In genomic region chr15:74541494-74542191, GRCh38 we compare ENCODE assay signal across 8 cellular contexts. TPM values are rescaled to one million over a fixed set of nuclear protein-coding genes. Genes with fewer than 3 reads are reported as not detected.
DNase-seq lines count a peak whose midpoint lies in the region; ATAC-seq and TF ChIP-seq lines count a peak whose summit lies in the region.

No MANE protein-coding gene starts in this region.

- TF ChIP-seq POLR2A in upper lobe of left lung (IDR thresholded peaks at IDR 0.05), result no peak

- no TSS peak for BruUV-seq in OCI-LY7 (replicated peaks; lab: Mats Ljungman, UMichigan)

- intact Hi-C loops in OCI-LY7 (cut with micrococcal nuclease; ENCODE audit: unreplicated experiment), result loop anchor here (1.0 to 2.0 kb wide), 3 partner anchors 73 to 167 kb away; partner anchors contain the start of genes CLK3 and UBL7

- no peaks in the 10 kb centered on the region for H3K79me2 ChIP-seq in OCI-LY7 (ENCODE audit: insufficient read depth, low read depth, low read length)
- no peaks in the 10 kb centered on the region for H3K79me2 ChIP-seq in parathyroid adenoma

- H3K9ac ChIP-seq in parathyroid adenoma, result no peak overlapping the region

- DNase-seq in NCI-H1417 (lab: John Stamatoyannopoulos, UW) (peak in 2 of 3 experiments; percentile 54 to 67), NCI-H1417 treated with DMSO at 0.1 percent for 48 hours (lab: John Stamatoyannopoulos, UW) (no peak), OCI-LY7 (ENCODE audit: low spot score) (peak; percentile 18), fibroblast of pulmonary artery (ENCODE audit: low read depth) (peak; percentile 33), upper lobe of left lung (peak in 1 of 2 donors; percentile 75)
- DNase-seq in activated T-cell treated with anti-CD3 and anti-CD28 coated beads, Interleukin-2, amount 50 U/mL, for 4 hours, result peak; percentile 62

- CTCF ChIA-PET in OCI-LY7 (lab: Charles Lee; ENCODE audit: unreplicated experiment), result interaction anchor here (0.6 kb wide), 2 partner anchors 26 to 100 kb away, joined by 4 to 6 read pairs; no protein-coding TSS in a partner anchor

- peak; percentile 45 for ATAC-seq in HG02938 (IDR thresholded peaks at IDR 0.05; ENCODE audit: unreplicated experiment)
- ATAC-seq in activated T-cell treated with anti-CD3 and anti-CD28 coated beads, Interleukin-2, amount 50 U/mL, for 4 hours, result peak; percentile 45 to 54
- ATAC-seq in upper lobe of left lung (ENCODE audit: low FRiP score in 2 of 2), result peak in 1 of 2 donors; percentile 51

- 1% methylated on average over 21 of the region's 21 CpGs for WGBS in upper lobe of left lung, 2 donors

- H3K36me3 ChIP-seq in OCI-LY7 (ENCODE audit: insufficient read depth, low read length) (no peaks in the 10 kb centered on the region), parathyroid adenoma (ENCODE audit: control insufficient read depth, insufficient read depth, low read length) (no peaks in the 10 kb centered on the region), upper lobe of left lung (peaks cover 0 to 8% (median under 1%) of the 10 kb centered on the region in 4 donors)

- H3K4me1 ChIP-seq in OCI-LY7 (ENCODE audit: insufficient read depth, low read length, poor library complexity, severe bottlenecking), result peaks cover 27% of the 10 kb centered on the region
- H3K4me1 ChIP-seq in parathyroid adenoma, result peaks cover 13% of the 10 kb centered on the region
- H3K4me1 ChIP-seq in upper lobe of left lung, result peaks cover 27 to 49% (median 34%) of the 10 kb centered on the region in 4 donors

- no peaks in the 10 kb centered on the region for H3K27me3 Mint-ChIP-seq in activated T-cell treated with anti-CD3 and anti-CD28 coated beads, Interleukin-2, amount 50 U/mL, for 4 hours (ENCODE audit: low read depth)

- H3K4me3 Mint-ChIP-seq in activated T-cell treated with anti-CD3 and anti-CD28 coated beads, Interleukin-2, amount 50 U/mL, for 4 hours, result peak overlapping the region; percentile 93

- peak overlapping the region; percentile 42; the same call in 1 of the 2 replicates for H2AFZ ChIP-seq in OCI-LY7 (ENCODE audit: low read length)
- H2AFZ ChIP-seq in parathyroid adenoma, result peak overlapping the region; percentile 90

- H3K27ac ChIP-seq in OCI-LY7 (ENCODE audit: low read depth, low read length, poor library complexity, severe bottlenecking), result no peak overlapping the region
- no peak overlapping the region for H3K27ac ChIP-seq in parathyroid adenoma
- H3K27ac ChIP-seq in upper lobe of left lung, result peak overlapping the region; percentile 86 to 95 (median 92)

- H3K4me3 ChIP-seq in OCI-LY7 (ENCODE audit: low read depth, low read length, poor library complexity, severe bottlenecking) (peak overlapping the region; percentile 71), fibroblast of pulmonary artery (replicated peaks; ENCODE audit: low read depth, low read length) (peak overlapping the region; percentile 72), parathyroid adenoma (ENCODE audit: low read depth, low read length) (peak overlapping the region; percentile 77), upper lobe of left lung (peak overlapping the region; percentile 93 to 99 (median 96))

- peak overlapping the region; percentile 86 for H3K4me2 ChIP-seq in OCI-LY7 (ENCODE audit: low read length)
- peak overlapping the region; percentile 62 for H3K4me2 ChIP-seq in parathyroid adenoma (ENCODE audit: low read length)

- H3K36me3 Mint-ChIP-seq in activated T-cell treated with anti-CD3 and anti-CD28 coated beads, Interleukin-2, amount 50 U/mL, for 4 hours (ENCODE audit: insufficient read depth), result peaks cover 5% of the 10 kb centered on the region

- H3K9me3 ChIP-seq in OCI-LY7 (ENCODE audit: low read length), result no peaks in the 10 kb centered on the region
- H3K9me3 ChIP-seq in parathyroid adenoma (ENCODE audit: control insufficient read depth, low read length), result no peaks in the 10 kb centered on the region
- no peaks in the 10 kb centered on the region for H3K9me3 ChIP-seq in upper lobe of left lung

- POLR2A ChIA-PET in OCI-LY7 (lab: Charles Lee), result interaction anchor here (0.6 kb wide), 1 partner anchor 32 kb away, joined by 6 read pairs; no protein-coding TSS in a partner anchor

- peaks cover 26% of the 10 kb centered on the region for H4K20me1 ChIP-seq in OCI-LY7 (ENCODE audit: insufficient read depth, low read length)

- H3K4me1 Mint-ChIP-seq in activated T-cell treated with anti-CD3 and anti-CD28 coated beads, Interleukin-2, amount 50 U/mL, for 4 hours (ENCODE audit: low read depth), result peaks cover 59% of the 10 kb centered on the region

- TF ChIP-seq CTCF in OCI-LY7 (conservative IDR thresholded peaks at IDR 0.05; ENCODE audit: low read length) (no peak), fibroblast of pulmonary artery (IDR thresholded peaks at IDR 0.05; ENCODE audit: low read length, missing control alignments) (no peak), parathyroid adenoma (IDR thresholded peaks at IDR 0.05) (no peak), upper lobe of left lung (IDR thresholded peaks at IDR 0.05) (no peak)

- H3K27me3 ChIP-seq in parathyroid adenoma (ENCODE audit: control insufficient read depth, insufficient read depth, low read length) (no peaks in the 10 kb centered on the region), upper lobe of left lung (no peaks in the 10 kb centered on the region)

- no peak for TF ChIP-seq EP300 in upper lobe of left lung (IDR thresholded peaks at IDR 0.05)

- H3K9me3 Mint-ChIP-seq in activated T-cell treated with anti-CD3 and anti-CD28 coated beads, Interleukin-2, amount 50 U/mL, for 4 hours, result no peaks in the 10 kb centered on the region

- H3K9me2 ChIP-seq in OCI-LY7 (ENCODE audit: insufficient read depth, low read length), result no peaks in the 10 kb centered on the region

RNA-seq across cellular contexts. Expression of gene ARID3B, which starts 0.6 kb away (rescaled TPM):
- 0.80 and 7.5 TPM in 2 replicates for total RNA-seq in OCI-LY7 (2014; rRNA removed; shearing (Covaris generic))
- total RNA-seq in OCI-LY7 (2022) (2.0 and 3.2 TPM in 2 replicates), upper lobe of left lung (10 to 100 TPM; 11.0 to 36.7 (median 14.6) TPM)
- total RNA-seq in activated T-cell treated with anti-CD3 and anti-CD28 coated beads, Interleukin-2, amount 50 U/mL, for 4 hours, result 10 to 100 TPM; 15.4 to 23.0 (median 21.8) TPM

Comparison
In these comparisons a context has a peak if more than half of its experiments do, and no peak if none do; other contexts are left out.
1. H3K27ac ChIP-seq: peak in upper lobe of left lung (4 of 4); none in OCI-LY7 (single experiment) and parathyroid adenoma (single experiment).
2. Peak in every context shown above with its lines, with median percentiles within 50 percentile points of each other: H3K4me3 ChIP-seq.